19 cellular contexts compared by ENCODE assay signal in genomic region chr10:119120875-119121274, GRCh38. TPM values are rescaled to one million over a fixed set of nuclear protein-coding genes. Genes with fewer than 3 reads are reported as not detected.
DNase-seq lines count a peak whose midpoint lies in the region; ATAC-seq and TF ChIP-seq lines count a peak whose summit lies in the region.
"Had no signal": no experiment of that assay in that cellular context is flagged by ENCODE, and none has a peak within 500 bp of the region (broad histone marks: within the 10 kb centered on the region; RNA-seq: fewer than 3 reads in every experiment).

No MANE protein-coding gene starts in this region.

- peaks cover 13% of the 10 kb centered on the region for H3F3A ChIP-seq in OCI-LY1 (ENCODE audit: insufficient read depth, low read length)

- H3K9me3 ChIP-seq in right atrium auricular region, result no peaks in the 10 kb centered on the region
- H3K9me3 ChIP-seq in OCI-LY1 (ENCODE audit: low read length), result no peaks in the 10 kb centered on the region
- no peaks in the 10 kb centered on the region for H3K9me3 ChIP-seq in liver (ENCODE audit: control insufficient read depth in 4 of 4, low read length in 3 of 4)
- H3K9me3 ChIP-seq: MG63, Peyer's patch, testis had no signal

- peak overlapping the region; percentile 49 to 61 for H3K27ac ChIP-seq in right atrium auricular region
- H3K27ac ChIP-seq in OCI-LY1 (ENCODE audit: low read depth, low read length, poor library complexity, severe bottlenecking), result peak overlapping the region; percentile 85
- H3K27ac ChIP-seq in liver (ENCODE audit: low read depth in 1 of 2, low read length in 2 of 2), result peak overlapping the region; percentile 71 to 79
- H3K27ac ChIP-seq: epithelial cell of prostate, SK-N-MC, testis had no signal

- no peaks in the 10 kb centered on the region for H3K9me2 ChIP-seq in OCI-LY1 (ENCODE audit: low read depth, low read length)

- peak overlapping the region; percentile 55 for H3K4me2 ChIP-seq in OCI-LY1 (ENCODE audit: low read length)

- peaks cover 0 to 6% of the 10 kb centered on the region in 2 donors for H3K4me1 ChIP-seq in right atrium auricular region
- peaks cover 15% of the 10 kb centered on the region for H3K4me1 ChIP-seq in OCI-LY1 (ENCODE audit: insufficient read depth, low read length, severe bottlenecking)
- H3K4me1 ChIP-seq in liver (ENCODE audit: control insufficient read depth in 4 of 4, insufficient read depth in 4 of 4, low read length in 3 of 4), result peaks cover 2 to 32% (median 9%) of the 10 kb centered on the region in 4 donors
- H3K4me1 ChIP-seq: Peyer's patch had no signal

- DNase-seq in right atrium auricular region (ENCODE audit: low spot score) (no peak), left ventricle myocardium superior (no peak), NCI-H345 treated with DMSO at 0.1 percent for 48 hours (lab: John Stamatoyannopoulos, UW; ENCODE audit: unreplicated experiment) (no peak)
- DNase-seq in stimulated activated CD4-positive, alpha-beta T cell treated with anti-CD3 and anti-CD28 coated beads, Interleukin-1b, Interleukin-23, amount 100 ng/mL, for 48 hours, result no peak
- no peak for DNase-seq in activated CD4-positive, alpha-beta T cell treated with anti-CD3 and anti-CD28 coated beads, Interleukin-2, amount 50 U/mL, for 1 hour
- DNase-seq: activated B cell treated with CpG ODN at 0.5 μM for 24 hours; activated naive CD8-positive, alpha-beta T cell treated with anti-CD3 and anti-CD28 coated beads, Interleukin-2, amount 50 U/mL, for 24 hours; DMS79; MG63; midbrain; NCI-H146; NCI-H748 treated with DMSO at 0.1 percent for 48 hours; Peyer's patch; testis had no signal

- peaks cover 47% of the 10 kb centered on the region for H3K36me3 ChIP-seq in right atrium auricular region
- H3K36me3 ChIP-seq in OCI-LY1 (ENCODE audit: insufficient read depth, low read length), result peaks cover 42% of the 10 kb centered on the region
- peaks cover 3 to 14% (median 4%) of the 10 kb centered on the region in 4 donors for H3K36me3 ChIP-seq in liver (ENCODE audit: control insufficient read depth in 4 of 4, insufficient read depth in 3 of 4, low read depth in 1 of 4, low read length in 3 of 4)

- no peaks in the 10 kb centered on the region for H3K27me3 ChIP-seq in right atrium auricular region
- no peaks in the 10 kb centered on the region for H3K27me3 ChIP-seq in OCI-LY1 (ENCODE audit: insufficient read depth, low read length)
- H3K27me3 ChIP-seq in liver (ENCODE audit: control insufficient read depth in 4 of 4, insufficient read depth in 4 of 4, low read length in 3 of 4), result no peaks in the 10 kb centered on the region
- H3K27me3 ChIP-seq: MG63, Peyer's patch, testis had no signal

- no peak overlapping the region for H2AFZ ChIP-seq in OCI-LY1 (ENCODE audit: low read length)

- no peaks in the 10 kb centered on the region for H3K79me2 ChIP-seq in OCI-LY1 (ENCODE audit: insufficient read depth, low read length)

- intact Hi-C loops in left ventricle myocardium superior (cut with micrococcal nuclease), result no loop called here

- H3K4me3 ChIP-seq in right atrium auricular region, result no peak overlapping the region
- no peak overlapping the region for H3K4me3 ChIP-seq in OCI-LY1 (ENCODE audit: low read depth, low read length, poor library complexity, severe bottlenecking)
- no peak overlapping the region for H3K4me3 ChIP-seq in liver (ENCODE audit: low read depth in 1 of 3, low read length in 3 of 3)
- H3K4me3 ChIP-seq: MG63, Peyer's patch, SK-N-MC, testis had no signal

- no peak for TF ChIP-seq CTCF in right atrium auricular region (IDR thresholded peaks at IDR 0.05)
- TF ChIP-seq CTCF in OCI-LY1 (IDR thresholded peaks at IDR 0.05; ENCODE audit: low read length), result no peak
- TF ChIP-seq CTCF in liver (IDR thresholded peaks at IDR 0.05; ENCODE audit: low read depth, low read length, missing input control), result no peak

- ATAC-seq in left ventricle myocardium superior, result no peak
- ATAC-seq in HG03442 (IDR thresholded peaks at IDR 0.05; ENCODE audit: unreplicated experiment), result no peak

- 39% methylated on average over 2 of the region's 2 CpGs for WGBS in liver

- no peaks in the 10 kb centered on the region for H4K20me1 ChIP-seq in OCI-LY1 (ENCODE audit: insufficient read depth, low read length)

- H3K9ac ChIP-seq in OCI-LY1 (ENCODE audit: low read length), result peak overlapping the region; percentile 28; the same call in 1 of the 2 replicates
- peak overlapping the region in 1 of 2 donors; percentile 36 for H3K9ac ChIP-seq in liver (ENCODE audit: low read depth in 1 of 2, low read length in 2 of 2)

- TF ChIP-seq RAD21 in liver (IDR thresholded peaks at IDR 0.05), result no peak

TF ChIP-seq in liver, 16 proteins besides CTCF, POLR2A, EP300 and RAD21:
- TF ChIP-seq FOXA1 (IDR thresholded peaks at IDR 0.05), result no peak
- no peak for TF ChIP-seq YY1 (IDR thresholded peaks at IDR 0.05)
- TF ChIP-seq ATF3 (IDR thresholded peaks at IDR 0.05), result no peak
- no peak for TF ChIP-seq ZBTB33 (IDR thresholded peaks at IDR 0.05)
- TF ChIP-seq HNF4A (conservative IDR thresholded peaks at IDR 0.05), result no peak
- TF ChIP-seq, protein P1, sequence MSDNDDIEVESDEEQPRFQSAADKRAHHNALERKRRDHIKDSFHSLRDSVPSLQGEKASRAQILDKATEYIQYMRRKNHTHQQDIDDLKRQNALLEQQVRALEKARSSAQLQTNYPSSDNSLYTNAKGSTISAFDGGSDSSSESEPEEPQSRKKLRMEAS (IDR thresholded peaks at IDR 0.05), result no peak
- TF ChIP-seq RXRA (IDR thresholded peaks at IDR 0.05), result no peak
- TF ChIP-seq JUND (IDR thresholded peaks at IDR 0.05), result no peak
- TF ChIP-seq HNF4G (IDR thresholded peaks at IDR 0.05), result no peak
- TF ChIP-seq SP1 (IDR thresholded peaks at IDR 0.05), result no peak
- TF ChIP-seq TAF1 (conservative IDR thresholded peaks at IDR 0.05), result no peak
- TF ChIP-seq NR2F2 (IDR thresholded peaks at IDR 0.05), result no peak
- no peak for TF ChIP-seq FOXA2 (IDR thresholded peaks at IDR 0.05)
- no peak for TF ChIP-seq EGR1 (IDR thresholded peaks at IDR 0.05; ENCODE audit: low read depth in 2 of 2)
- TF ChIP-seq, protein P2, sequence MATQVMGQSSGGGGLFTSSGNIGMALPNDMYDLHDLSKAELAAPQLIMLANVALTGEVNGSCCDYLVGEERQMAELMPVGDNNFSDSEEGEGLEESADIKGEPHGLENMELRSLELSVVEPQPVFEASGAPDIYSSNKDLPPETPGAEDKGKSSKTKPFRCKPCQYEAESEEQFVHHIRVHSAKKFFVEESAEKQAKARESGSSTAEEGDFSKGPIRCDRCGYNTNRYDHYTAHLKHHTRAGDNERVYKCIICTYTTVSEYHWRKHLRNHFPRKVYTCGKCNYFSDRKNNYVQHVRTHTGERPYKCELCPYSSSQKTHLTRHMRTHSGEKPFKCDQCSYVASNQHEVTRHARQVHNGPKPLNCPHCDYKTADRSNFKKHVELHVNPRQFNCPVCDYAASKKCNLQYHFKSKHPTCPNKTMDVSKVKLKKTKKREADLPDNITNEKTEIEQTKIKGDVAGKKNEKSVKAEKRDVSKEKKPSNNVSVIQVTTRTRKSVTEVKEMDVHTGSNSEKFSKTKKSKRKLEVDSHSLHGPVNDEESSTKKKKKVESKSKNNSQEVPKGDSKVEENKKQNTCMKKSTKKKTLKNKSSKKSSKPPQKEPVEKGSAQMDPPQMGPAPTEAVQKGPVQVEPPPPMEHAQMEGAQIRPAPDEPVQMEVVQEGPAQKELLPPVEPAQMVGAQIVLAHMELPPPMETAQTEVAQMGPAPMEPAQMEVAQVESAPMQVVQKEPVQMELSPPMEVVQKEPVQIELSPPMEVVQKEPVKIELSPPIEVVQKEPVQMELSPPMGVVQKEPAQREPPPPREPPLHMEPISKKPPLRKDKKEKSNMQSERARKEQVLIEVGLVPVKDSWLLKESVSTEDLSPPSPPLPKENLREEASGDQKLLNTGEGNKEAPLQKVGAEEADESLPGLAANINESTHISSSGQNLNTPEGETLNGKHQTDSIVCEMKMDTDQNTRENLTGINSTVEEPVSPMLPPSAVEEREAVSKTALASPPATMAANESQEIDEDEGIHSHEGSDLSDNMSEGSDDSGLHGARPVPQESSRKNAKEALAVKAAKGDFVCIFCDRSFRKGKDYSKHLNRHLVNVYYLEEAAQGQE (IDR thresholded peaks at IDR 0.05), result no peak
- no peak for TF ChIP-seq GABPA (IDR thresholded peaks at IDR 0.05 in 1 of 2, conservative IDR thresholded peaks at IDR 0.05 in 1 of 2)

RNA-seq across cellular contexts. Expression of gene DENND10, which starts 17.0 kb away (rescaled TPM):
- total RNA-seq in right atrium auricular region (10 to 100 TPM; 25.9 to 31.4 TPM), left ventricle myocardium superior (19.7 TPM), liver (10 to 100 TPM; 22.9 to 31.7 TPM)
- polyA plus RNA-seq in liver, result 10 to 100 TPM; 17.9 to 37.7 TPM

RNA-seq across cellular contexts. Expression of gene EIF3A, which starts 40.3 kb away (rescaled TPM):
- total RNA-seq in right atrium auricular region (10 to 100 TPM; 69.8 to 76.9 TPM), left ventricle myocardium superior (106 TPM), liver (10 to 100 TPM; 54.1 to 88.9 TPM)
- 10 to 100 TPM; 27.5 to 41.0 TPM for polyA plus RNA-seq in liver

RNA-seq across cellular contexts. Expression of gene SFXN4, which starts 44.6 kb away (rescaled TPM):
- total RNA-seq in right atrium auricular region, result 10 to 100 TPM; 31.3 to 49.6 TPM
- total RNA-seq in left ventricle myocardium superior, result 43.0 TPM
- 10 to 100 TPM; 12.4 to 34.1 TPM for total RNA-seq in liver
- polyA plus RNA-seq in liver, result 10 to 100 TPM; 20.7 to 27.5 TPM

RNA-seq across cellular contexts. Expression of gene PRDX3, which starts 57.7 kb away (rescaled TPM):
- 100 to 1,000 TPM; 168 to 250 TPM for total RNA-seq in right atrium auricular region
- 288 TPM for total RNA-seq in left ventricle myocardium superior
- 100 to 1,000 TPM; 176 to 247 TPM for total RNA-seq in liver
- polyA plus RNA-seq in liver, result 100 to 1,000 TPM; 268 to 307 TPM
